28 cellular contexts compared by ENCODE assay signal in the genomic region with DNA sequence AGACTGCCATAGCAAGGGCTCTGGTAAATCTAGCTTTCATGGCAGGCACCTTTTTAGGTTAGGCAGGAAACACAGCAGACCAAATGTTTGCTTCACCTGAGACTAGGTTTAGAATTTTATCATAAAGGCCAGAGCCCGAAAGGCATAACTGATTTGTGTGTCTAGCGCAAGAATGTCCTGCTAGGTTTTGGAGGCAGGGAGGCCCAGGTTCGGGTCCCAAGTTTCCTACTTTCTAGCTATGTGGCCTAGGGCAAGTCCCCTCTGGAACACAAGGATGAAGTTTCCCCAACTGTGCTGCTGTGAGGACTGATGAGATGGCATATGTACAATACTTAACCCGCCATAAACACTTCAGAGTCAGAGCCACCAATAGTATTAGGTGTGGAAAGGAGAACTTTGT.
"Had no signal": no experiment of that assay in that cellular context is flagged by ENCODE, and none has a peak within 500 bp of the region (broad histone marks: within the 10 kb centered on the region; RNA-seq: fewer than 3 reads in every experiment).

No MANE protein-coding gene starts in this region.

- DNase-seq: naive thymus-derived CD4-positive, alpha-beta T cell; natural killer cell; occipital lobe; ovary; psoas muscle; right lobe of liver; sigmoid colon; small intestine; stimulated activated CD4-positive, alpha-beta T cell treated with anti-CD3 and anti-CD28 coated beads, Interleukin-15, amount 100 ng/mL, for 24 hours; stimulated activated CD4-positive, alpha-beta T cell treated with anti-CD3 and anti-CD28 coated beads, Interleukin-2, amount 100 ng/mL, for 24 hours; stimulated activated CD4-positive, alpha-beta T cell treated with anti-CD3 and anti-CD28 coated beads, Interleukin-2, amount 100 ng/mL, for 48 hours; stimulated activated CD4-positive, alpha-beta T cell treated with anti-CD3 and anti-CD28 coated beads, Interleukin-4, amount 100 ng/mL, for 24 hours; stimulated activated naive B cell treated with anti-CD40 and anti-IgM and Interleukin-4, amounts not matched to agents 10 μg/mL and 1 μg/mL and 100 μg/mL, for 72 hours; stimulated activated naive CD4-positive, alpha-beta T cell treated with Interleukin-2 at 50 U/mL for 16 hours; stomach; thyroid gland; trophoblast cell; upper lobe of right lung; uterus had no signal

- H3K79me2 ChIP-seq: parathyroid adenoma had no signal

- H3K9ac ChIP-seq: parathyroid adenoma had no signal

- ATAC-seq: naive thymus-derived CD4-positive, alpha-beta T cell; natural killer cell; psoas muscle; right cardiac atrium; right lobe of liver; stimulated activated effector memory CD8-positive, alpha-beta T cell treated with anti-CD3 and anti-CD28 coated beads, Interleukin-12 subunit alpha, Interleukin-12 subunit beta, amount 100 ng/mL, for 72 hours; stimulated activated naive B cell treated with anti-CD40 and anti-IgM and Interleukin-4, amounts not matched to agents 10 μg/mL and 1 μg/mL and 100 μg/mL, for 72 hours; upper lobe of right lung had no signal

- H3K36me3 ChIP-seq: ovary, right lobe of liver, sigmoid colon, stomach, thoracic aorta, thyroid gland, tibial nerve, upper lobe of right lung, uterus had no signal

- H3K36me3 Mint-ChIP-seq: naive thymus-derived CD4-positive, alpha-beta T cell; natural killer cell; stimulated activated effector memory CD8-positive, alpha-beta T cell treated with anti-CD3 and anti-CD28 coated beads, Interleukin-12 subunit alpha, Interleukin-12 subunit beta, amount 100 ng/mL, for 72 hours had no signal

- H3K4me1 ChIP-seq: parathyroid adenoma, psoas muscle, right lobe of liver, sigmoid colon, stomach, thyroid gland, tibial nerve, upper lobe of right lung, uterus had no signal

- H3K27ac ChIP-seq: ovary, parathyroid adenoma, psoas muscle, right lobe of liver, sigmoid colon, stomach, thoracic aorta, thyroid gland, tibial nerve, upper lobe of right lung, uterus had no signal

- H3K9me3 ChIP-seq: ovary, psoas muscle, right lobe of liver, sigmoid colon, stomach, thoracic aorta, thyroid gland, tibial nerve, upper lobe of right lung, uterus had no signal

- H3K4me3 Mint-ChIP-seq: naive thymus-derived CD4-positive, alpha-beta T cell; natural killer cell; nephron; neural crest cell; stimulated activated effector memory CD8-positive, alpha-beta T cell treated with anti-CD3 and anti-CD28 coated beads, Interleukin-12 subunit alpha, Interleukin-12 subunit beta, amount 100 ng/mL, for 72 hours; stimulated activated naive B cell treated with anti-CD40 and anti-IgM and Interleukin-4, amounts not matched to agents 10 μg/mL and 1 μg/mL and 100 μg/mL, for 72 hours; stimulated activated naive CD8-positive, alpha-beta T cell treated with anti-CD3 and anti-CD28 coated beads, Interleukin-15, Interleukin-2, amounts not matched to agents 100 ng/mL and 50 ng/mL, for 24 hours had no signal

- H2AFZ ChIP-seq: parathyroid adenoma had no signal

- H3K27me3 ChIP-seq: ovary, right lobe of liver, sigmoid colon, stomach, thyroid gland, tibial nerve, upper lobe of right lung, uterus had no signal

- H3K9me3 Mint-ChIP-seq: naive thymus-derived CD4-positive, alpha-beta T cell; natural killer cell; nephron; neural crest cell; stimulated activated effector memory CD8-positive, alpha-beta T cell treated with anti-CD3 and anti-CD28 coated beads, Interleukin-12 subunit alpha, Interleukin-12 subunit beta, amount 100 ng/mL, for 72 hours; stimulated activated naive CD8-positive, alpha-beta T cell treated with anti-CD3 and anti-CD28 coated beads, Interleukin-15, Interleukin-2, amounts not matched to agents 100 ng/mL and 50 ng/mL, for 24 hours had no signal

- H3K27ac Mint-ChIP-seq: naive thymus-derived CD4-positive, alpha-beta T cell; natural killer cell; nephron; progenitor cell of endocrine pancreas; stimulated activated effector memory CD8-positive, alpha-beta T cell treated with anti-CD3 and anti-CD28 coated beads, Interleukin-12 subunit alpha, Interleukin-12 subunit beta, amount 100 ng/mL, for 72 hours; stimulated activated naive B cell treated with anti-CD40 and anti-IgM and Interleukin-4, amounts not matched to agents 10 μg/mL and 1 μg/mL and 100 μg/mL, for 72 hours; stimulated activated naive CD8-positive, alpha-beta T cell treated with anti-CD3 and anti-CD28 coated beads, Interleukin-15, Interleukin-2, amounts not matched to agents 100 ng/mL and 50 ng/mL, for 24 hours had no signal

- H3K4me3 ChIP-seq: ovary, psoas muscle, right lobe of liver, sigmoid colon, stomach, thoracic aorta, thyroid gland, tibial nerve, upper lobe of right lung, uterus had no signal

- H3K4me1 Mint-ChIP-seq: natural killer cell; stimulated activated effector memory CD8-positive, alpha-beta T cell treated with anti-CD3 and anti-CD28 coated beads, Interleukin-12 subunit alpha, Interleukin-12 subunit beta, amount 100 ng/mL, for 72 hours; stimulated activated naive B cell treated with anti-CD40 and anti-IgM and Interleukin-4, amounts not matched to agents 10 μg/mL and 1 μg/mL and 100 μg/mL, for 72 hours had no signal

- FAIRE-seq: small intestine had no signal

- H3K27me3 Mint-ChIP-seq: stimulated activated naive B cell treated with anti-CD40 and anti-IgM and Interleukin-4, amounts not matched to agents 10 μg/mL and 1 μg/mL and 100 μg/mL, for 72 hours had no signal
